Comparison of ENCODE assay signal across 1 cellular context in the genomic region with DNA sequence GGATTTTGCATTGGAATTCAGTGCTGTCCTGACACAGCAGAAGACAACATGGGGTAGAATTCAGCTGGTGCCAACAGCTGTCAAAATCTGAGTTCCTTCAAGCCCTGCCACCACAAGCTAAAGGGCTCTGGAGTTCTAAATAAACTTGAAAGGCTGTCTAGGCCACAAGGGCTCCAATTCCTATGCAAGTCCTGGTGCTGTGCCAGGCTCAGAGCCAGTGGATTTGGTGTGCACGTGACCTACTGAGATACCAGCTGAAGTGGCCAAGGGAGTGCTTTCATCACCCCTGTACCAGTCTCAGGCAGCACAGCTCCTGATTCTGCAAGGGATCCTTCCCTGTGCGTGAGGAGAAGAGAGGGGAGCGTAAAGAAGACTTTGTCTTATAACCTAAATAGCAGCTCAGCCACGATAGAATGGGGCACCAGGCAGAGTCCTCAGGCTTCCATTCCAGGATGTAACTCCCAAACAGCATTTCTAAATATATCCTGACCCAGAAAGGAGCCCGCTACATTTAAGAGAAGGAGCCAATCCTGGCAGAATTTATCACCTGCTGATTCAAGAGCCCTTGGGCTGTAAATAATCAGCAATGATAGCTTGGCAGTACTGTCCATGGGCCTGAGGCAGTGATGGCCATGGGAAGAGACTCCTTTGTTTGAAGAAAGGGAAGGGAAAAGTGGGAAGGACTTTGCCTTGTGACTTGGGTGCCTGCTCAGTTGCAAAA.
TF ChIP-seq lines count a peak whose summit lies in the region.

No MANE protein-coding gene starts in this region.

TF ChIP-seq in GM23338, 12 proteins besides CTCF, POLR2A, EP300 and RAD21 (continued from another document):
- TF ChIP-seq, protein P1, sequence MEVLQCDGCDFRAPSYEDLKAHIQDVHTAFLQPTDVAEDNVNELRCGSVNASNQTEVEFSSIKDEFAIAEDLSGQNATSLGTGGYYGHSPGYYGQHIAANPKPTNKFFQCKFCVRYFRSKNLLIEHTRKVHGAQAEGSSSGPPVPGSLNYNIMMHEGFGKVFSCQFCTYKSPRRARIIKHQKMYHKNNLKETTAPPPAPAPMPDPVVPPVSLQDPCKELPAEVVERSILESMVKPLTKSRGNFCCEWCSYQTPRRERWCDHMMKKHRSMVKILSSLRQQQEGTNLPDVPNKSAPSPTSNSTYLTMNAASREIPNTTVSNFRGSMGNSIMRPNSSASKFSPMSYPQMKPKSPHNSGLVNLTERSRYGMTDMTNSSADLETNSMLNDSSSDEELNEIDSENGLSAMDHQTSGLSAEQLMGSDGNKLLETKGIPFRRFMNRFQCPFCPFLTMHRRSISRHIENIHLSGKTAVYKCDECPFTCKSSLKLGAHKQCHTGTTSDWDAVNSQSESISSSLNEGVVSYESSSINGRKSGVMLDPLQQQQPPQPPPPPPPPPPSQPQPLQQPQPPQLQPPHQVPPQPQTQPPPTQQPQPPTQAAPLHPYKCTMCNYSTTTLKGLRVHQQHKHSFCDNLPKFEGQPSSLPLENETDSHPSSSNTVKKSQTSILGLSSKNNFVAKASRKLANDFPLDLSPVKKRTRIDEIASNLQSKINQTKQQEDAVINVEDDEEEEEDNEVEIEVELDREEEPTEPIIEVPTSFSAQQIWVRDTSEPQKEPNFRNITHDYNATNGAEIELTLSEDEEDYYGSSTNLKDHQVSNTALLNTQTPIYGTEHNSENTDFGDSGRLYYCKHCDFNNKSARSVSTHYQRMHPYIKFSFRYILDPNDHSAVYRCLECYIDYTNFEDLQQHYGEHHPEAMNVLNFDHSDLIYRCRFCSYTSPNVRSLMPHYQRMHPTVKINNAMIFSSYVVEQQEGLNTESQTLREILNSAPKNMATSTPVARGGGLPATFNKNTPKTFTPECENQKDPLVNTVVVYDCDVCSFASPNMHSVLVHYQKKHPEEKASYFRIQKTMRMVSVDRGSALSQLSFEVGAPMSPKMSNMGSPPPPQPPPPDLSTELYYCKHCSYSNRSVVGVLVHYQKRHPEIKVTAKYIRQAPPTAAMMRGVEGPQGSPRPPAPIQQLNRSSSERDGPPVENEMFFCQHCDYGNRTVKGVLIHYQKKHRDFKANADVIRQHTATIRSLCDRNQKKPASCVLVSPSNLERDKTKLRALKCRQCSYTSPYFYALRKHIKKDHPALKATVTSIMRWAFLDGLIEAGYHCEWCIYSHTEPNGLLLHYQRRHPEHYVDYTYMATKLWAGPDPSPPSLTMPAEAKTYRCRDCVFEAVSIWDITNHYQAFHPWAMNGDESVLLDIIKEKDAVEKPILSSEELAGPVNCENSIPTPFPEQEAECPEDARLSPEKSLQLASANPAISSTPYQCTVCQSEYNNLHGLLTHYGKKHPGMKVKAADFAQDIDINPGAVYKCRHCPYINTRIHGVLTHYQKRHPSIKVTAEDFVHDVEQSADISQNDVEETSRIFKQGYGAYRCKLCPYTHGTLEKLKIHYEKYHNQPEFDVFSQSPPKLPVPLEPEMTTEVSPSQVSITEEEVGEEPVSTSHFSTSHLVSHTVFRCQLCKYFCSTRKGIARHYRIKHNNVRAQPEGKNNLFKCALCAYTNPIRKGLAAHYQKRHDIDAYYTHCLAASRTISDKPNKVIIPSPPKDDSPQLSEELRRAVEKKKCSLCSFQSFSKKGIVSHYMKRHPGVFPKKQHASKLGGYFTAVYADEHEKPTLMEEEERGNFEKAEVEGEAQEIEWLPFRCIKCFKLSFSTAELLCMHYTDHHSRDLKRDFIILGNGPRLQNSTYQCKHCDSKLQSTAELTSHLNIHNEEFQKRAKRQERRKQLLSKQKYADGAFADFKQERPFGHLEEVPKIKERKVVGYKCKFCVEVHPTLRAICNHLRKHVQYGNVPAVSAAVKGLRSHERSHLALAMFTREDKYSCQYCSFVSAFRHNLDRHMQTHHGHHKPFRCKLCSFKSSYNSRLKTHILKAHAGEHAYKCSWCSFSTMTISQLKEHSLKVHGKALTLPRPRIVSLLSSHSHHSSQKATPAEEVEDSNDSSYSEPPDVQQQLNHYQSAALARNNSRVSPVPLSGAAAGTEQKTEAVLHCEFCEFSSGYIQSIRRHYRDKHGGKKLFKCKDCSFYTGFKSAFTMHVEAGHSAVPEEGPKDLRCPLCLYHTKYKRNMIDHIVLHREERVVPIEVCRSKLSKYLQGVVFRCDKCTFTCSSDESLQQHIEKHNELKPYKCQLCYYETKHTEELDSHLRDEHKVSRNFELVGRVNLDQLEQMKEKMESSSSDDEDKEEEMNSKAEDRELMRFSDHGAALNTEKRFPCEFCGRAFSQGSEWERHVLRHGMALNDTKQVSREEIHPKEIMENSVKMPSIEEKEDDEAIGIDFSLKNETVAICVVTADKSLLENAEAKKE (CRISPR knock-in tag; IDR thresholded peaks at IDR 0.05): no peak
